Comparison of ENCODE assay signal across 2 cellular contexts in the genomic region with DNA sequence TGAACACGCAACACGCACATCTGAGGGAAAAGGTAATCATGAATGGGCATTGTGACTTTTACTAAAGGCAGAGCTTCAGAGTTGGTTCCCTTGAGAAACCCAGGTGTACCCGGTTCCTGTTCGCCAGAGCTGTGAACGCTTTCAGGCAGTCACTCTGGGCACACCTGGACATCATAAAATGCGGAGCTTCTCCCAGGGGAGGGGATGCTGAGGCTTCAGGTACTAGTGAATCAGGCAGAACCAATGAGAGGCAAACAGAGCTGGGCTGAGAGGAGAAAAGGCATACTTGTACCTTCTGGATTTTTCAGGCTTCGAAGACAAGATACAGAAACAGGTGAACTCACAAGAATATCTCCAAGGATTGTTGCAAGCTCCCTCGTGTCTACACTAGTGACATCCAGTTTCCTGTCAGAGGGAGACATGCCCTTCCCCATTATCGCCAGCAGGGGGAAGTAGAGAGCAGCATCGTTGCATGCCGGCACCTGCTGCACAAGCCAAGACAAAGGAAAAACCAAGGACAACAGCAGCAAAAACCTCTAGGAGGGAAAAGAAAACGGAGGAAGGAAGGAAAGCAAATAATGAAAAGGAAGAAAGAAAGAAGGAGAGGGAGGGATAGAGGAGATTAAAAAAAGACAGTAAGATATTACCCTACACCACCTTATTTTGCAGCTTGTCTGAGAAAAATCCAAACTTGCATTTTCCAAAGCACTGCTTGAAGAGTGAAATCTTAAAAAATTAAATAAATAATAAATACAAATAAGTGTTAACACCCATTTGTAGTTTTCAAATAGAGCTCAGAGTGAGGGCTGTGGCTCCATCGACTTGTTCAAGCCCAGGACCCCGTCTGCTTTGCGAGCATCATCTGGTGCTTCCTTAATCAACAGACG.
TF ChIP-seq lines count a peak whose summit lies in the region.

No MANE protein-coding gene starts in this region.

TF ChIP-seq in HCT116, 20 proteins besides CTCF, POLR2A, EP300 and RAD21:
- TF ChIP-seq, protein P1, sequence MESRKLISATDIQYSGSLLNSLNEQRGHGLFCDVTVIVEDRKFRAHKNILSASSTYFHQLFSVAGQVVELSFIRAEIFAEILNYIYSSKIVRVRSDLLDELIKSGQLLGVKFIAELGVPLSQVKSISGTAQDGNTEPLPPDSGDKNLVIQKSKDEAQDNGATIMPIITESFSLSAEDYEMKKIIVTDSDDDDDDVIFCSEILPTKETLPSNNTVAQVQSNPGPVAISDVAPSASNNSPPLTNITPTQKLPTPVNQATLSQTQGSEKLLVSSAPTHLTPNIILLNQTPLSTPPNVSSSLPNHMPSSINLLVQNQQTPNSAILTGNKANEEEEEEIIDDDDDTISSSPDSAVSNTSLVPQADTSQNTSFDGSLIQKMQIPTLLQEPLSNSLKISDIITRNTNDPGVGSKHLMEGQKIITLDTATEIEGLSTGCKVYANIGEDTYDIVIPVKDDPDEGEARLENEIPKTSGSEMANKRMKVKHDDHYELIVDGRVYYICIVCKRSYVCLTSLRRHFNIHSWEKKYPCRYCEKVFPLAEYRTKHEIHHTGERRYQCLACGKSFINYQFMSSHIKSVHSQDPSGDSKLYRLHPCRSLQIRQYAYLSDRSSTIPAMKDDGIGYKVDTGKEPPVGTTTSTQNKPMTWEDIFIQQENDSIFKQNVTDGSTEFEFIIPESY (IDR thresholded peaks at IDR 0.05; ENCODE audit: extremely low read depth, insufficient replicate concordance, low read length) = no peak
- TF ChIP-seq CBX3 (IDR thresholded peaks at IDR 0.05; ENCODE audit: low read depth) (peak; percentile 47; the same call in 1 of the 2 replicates), ZNF274 (IDR thresholded peaks at IDR 0.05; ENCODE audit: low read depth, low read length) (no peak), ELF1 (IDR thresholded peaks at IDR 0.05; ENCODE audit: borderline replicate concordance, low read depth) (no peak; the same call in 1 of the 2 replicates), ZFX (IDR thresholded peaks at IDR 0.05) (no peak), SRF (IDR thresholded peaks at IDR 0.05; ENCODE audit: low read depth) (no peak), SP1 (IDR thresholded peaks at IDR 0.05; ENCODE audit: low read depth) (no peak), YY1 (IDR thresholded peaks at IDR 0.05; ENCODE audit: extremely low read depth, insufficient replicate concordance, low read depth, low read length) (peak; percentile 43), POLR2AphosphoS5 (IDR thresholded peaks at IDR 0.05; ENCODE audit: low read depth, low read length) (no peak), EZH2 (IDR thresholded peaks at IDR 0.05) (no peak), CEBPB (IDR thresholded peaks at IDR 0.05; ENCODE audit: low read depth) (no peak), FOSL1 (IDR thresholded peaks at IDR 0.05; ENCODE audit: low read depth) (no peak), JUND (IDR thresholded peaks at IDR 0.05) (no peak), TCF7L2 (IDR thresholded peaks at IDR 0.05; ENCODE audit: borderline replicate concordance, extremely low read depth, insufficient read depth, insufficient read length) (no peak), EZH2phosphoT487 (IDR thresholded peaks at IDR 0.05; ENCODE audit: borderline replicate concordance) (no peak), EGR1 (IDR thresholded peaks at IDR 0.05; ENCODE audit: low read depth) (no peak)
- TF ChIP-seq, protein P2, sequence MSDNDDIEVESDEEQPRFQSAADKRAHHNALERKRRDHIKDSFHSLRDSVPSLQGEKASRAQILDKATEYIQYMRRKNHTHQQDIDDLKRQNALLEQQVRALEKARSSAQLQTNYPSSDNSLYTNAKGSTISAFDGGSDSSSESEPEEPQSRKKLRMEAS (IDR thresholded peaks at IDR 0.05) = peak; percentile 88
- TF ChIP-seq, protein P3, sequence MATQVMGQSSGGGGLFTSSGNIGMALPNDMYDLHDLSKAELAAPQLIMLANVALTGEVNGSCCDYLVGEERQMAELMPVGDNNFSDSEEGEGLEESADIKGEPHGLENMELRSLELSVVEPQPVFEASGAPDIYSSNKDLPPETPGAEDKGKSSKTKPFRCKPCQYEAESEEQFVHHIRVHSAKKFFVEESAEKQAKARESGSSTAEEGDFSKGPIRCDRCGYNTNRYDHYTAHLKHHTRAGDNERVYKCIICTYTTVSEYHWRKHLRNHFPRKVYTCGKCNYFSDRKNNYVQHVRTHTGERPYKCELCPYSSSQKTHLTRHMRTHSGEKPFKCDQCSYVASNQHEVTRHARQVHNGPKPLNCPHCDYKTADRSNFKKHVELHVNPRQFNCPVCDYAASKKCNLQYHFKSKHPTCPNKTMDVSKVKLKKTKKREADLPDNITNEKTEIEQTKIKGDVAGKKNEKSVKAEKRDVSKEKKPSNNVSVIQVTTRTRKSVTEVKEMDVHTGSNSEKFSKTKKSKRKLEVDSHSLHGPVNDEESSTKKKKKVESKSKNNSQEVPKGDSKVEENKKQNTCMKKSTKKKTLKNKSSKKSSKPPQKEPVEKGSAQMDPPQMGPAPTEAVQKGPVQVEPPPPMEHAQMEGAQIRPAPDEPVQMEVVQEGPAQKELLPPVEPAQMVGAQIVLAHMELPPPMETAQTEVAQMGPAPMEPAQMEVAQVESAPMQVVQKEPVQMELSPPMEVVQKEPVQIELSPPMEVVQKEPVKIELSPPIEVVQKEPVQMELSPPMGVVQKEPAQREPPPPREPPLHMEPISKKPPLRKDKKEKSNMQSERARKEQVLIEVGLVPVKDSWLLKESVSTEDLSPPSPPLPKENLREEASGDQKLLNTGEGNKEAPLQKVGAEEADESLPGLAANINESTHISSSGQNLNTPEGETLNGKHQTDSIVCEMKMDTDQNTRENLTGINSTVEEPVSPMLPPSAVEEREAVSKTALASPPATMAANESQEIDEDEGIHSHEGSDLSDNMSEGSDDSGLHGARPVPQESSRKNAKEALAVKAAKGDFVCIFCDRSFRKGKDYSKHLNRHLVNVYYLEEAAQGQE (IDR thresholded peaks at IDR 0.05; ENCODE audit: low read depth) = no peak
- TF ChIP-seq, protein P4, sequence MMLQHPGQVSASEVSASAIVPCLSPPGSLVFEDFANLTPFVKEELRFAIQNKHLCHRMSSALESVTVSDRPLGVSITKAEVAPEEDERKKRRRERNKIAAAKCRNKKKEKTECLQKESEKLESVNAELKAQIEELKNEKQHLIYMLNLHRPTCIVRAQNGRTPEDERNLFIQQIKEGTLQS (IDR thresholded peaks at IDR 0.05) = no peak
TF ChIP-seq in HCT116: peak in this region for 3.

TF ChIP-seq in GM12878, 131 proteins besides CTCF, POLR2A, EP300 and RAD21 (continues in another document):
- no peak for TF ChIP-seq MEF2B (IDR thresholded peaks at IDR 0.05; ENCODE audit: partially characterized antibody, poor library complexity, severe bottlenecking)
- TF ChIP-seq YY1 (IDR thresholded peaks at IDR 0.05; ENCODE audit: low read depth, low read length) = peak; percentile 67; the same call in 1 of the 2 replicates
- no peak for TF ChIP-seq EGR1 (IDR thresholded peaks at IDR 0.05; ENCODE audit: borderline replicate concordance in 1 of 2, low read depth in 2 of 2, low read length in 2 of 2)
- TF ChIP-seq ATF2 (IDR thresholded peaks at IDR 0.05; ENCODE audit: low read length) = no peak
- peak; percentile 12; the same call in 1 of the 2 replicates for TF ChIP-seq SPI1 (IDR thresholded peaks at IDR 0.05; ENCODE audit: borderline replicate concordance, insufficient read depth, low read depth, low read length)
- TF ChIP-seq HDGF (IDR thresholded peaks at IDR 0.05) = 0 out of 2 replicates have a peak, but pooled peaks have one; percentile 26
- no peak for TF ChIP-seq KAT2A (conservative IDR thresholded peaks at IDR 0.05; ENCODE audit: control insufficient read depth, low read depth, low read length)
- TF ChIP-seq, protein P5, sequence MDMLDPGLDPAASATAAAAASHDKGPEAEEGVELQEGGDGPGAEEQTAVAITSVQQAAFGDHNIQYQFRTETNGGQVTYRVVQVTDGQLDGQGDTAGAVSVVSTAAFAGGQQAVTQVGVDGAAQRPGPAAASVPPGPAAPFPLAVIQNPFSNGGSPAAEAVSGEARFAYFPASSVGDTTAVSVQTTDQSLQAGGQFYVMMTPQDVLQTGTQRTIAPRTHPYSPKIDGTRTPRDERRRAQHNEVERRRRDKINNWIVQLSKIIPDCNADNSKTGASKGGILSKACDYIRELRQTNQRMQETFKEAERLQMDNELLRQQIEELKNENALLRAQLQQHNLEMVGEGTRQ (IDR thresholded peaks at IDR 0.05; ENCODE audit: borderline replicate concordance, low read depth, low read length) = no peak
- TF ChIP-seq BCL11A (IDR thresholded peaks at IDR 0.05; ENCODE audit: low read depth, low read length) = no peak
- 0 out of 2 replicates have a peak, but pooled peaks have one; percentile 9 for TF ChIP-seq TCF12 (IDR thresholded peaks at IDR 0.05; ENCODE audit: low read depth, low read length)
- TF ChIP-seq MEF2A (IDR thresholded peaks at IDR 0.05; ENCODE audit: insufficient read depth, low read depth, low read length) = no peak
- TF ChIP-seq ZNF24 (IDR thresholded peaks at IDR 0.05) = no peak
- TF ChIP-seq CREM (IDR thresholded peaks at IDR 0.05; ENCODE audit: low read depth) = no peak
- TF ChIP-seq RAD51 (IDR thresholded peaks at IDR 0.05) = no peak
- TF ChIP-seq SMC3 (IDR thresholded peaks at IDR 0.05; ENCODE audit: borderline replicate concordance, low read length) = peak; percentile 86; the same call in 1 of the 2 replicates
- no peak for TF ChIP-seq PRDM15 (CRISPR knock-in tag; IDR thresholded peaks at IDR 0.05)
- no peak for TF ChIP-seq SREBF2 (IDR thresholded peaks at IDR 0.05; ENCODE audit: low read length)
- no peak for TF ChIP-seq ZSCAN29 (IDR thresholded peaks at IDR 0.05)
- TF ChIP-seq ZBTB4 (CRISPR knock-in tag; IDR thresholded peaks at IDR 0.05) = no peak
- TF ChIP-seq CBX5 (IDR thresholded peaks at IDR 0.05; ENCODE audit: low read depth) = no peak
- no peak for TF ChIP-seq JUNB (IDR thresholded peaks at IDR 0.05)
- no peak for TF ChIP-seq MYC (IDR thresholded peaks at IDR 0.05; ENCODE audit: insufficient read depth, insufficient read length, insufficient replicate concordance, low read length, severe bottlenecking)
- no peak for TF ChIP-seq SP1 (IDR thresholded peaks at IDR 0.05; ENCODE audit: low read depth, low read length)
- TF ChIP-seq TBL1XR1 (IDR thresholded peaks at IDR 0.05; ENCODE audit: low read depth, low read length) = no peak
- TF ChIP-seq PAX5 (IDR thresholded peaks at IDR 0.05; ENCODE audit: borderline replicate concordance, low read depth, low read length) = 0 out of 2 replicates have a peak, but pooled peaks have one; percentile 11
- no peak for TF ChIP-seq PBX3 (IDR thresholded peaks at IDR 0.05; ENCODE audit: insufficient replicate concordance, low read depth, low read length)
- no peak for TF ChIP-seq SMAD1 (IDR thresholded peaks at IDR 0.05; ENCODE audit: low read depth, partially characterized antibody)
